In the genomic region with DNA sequence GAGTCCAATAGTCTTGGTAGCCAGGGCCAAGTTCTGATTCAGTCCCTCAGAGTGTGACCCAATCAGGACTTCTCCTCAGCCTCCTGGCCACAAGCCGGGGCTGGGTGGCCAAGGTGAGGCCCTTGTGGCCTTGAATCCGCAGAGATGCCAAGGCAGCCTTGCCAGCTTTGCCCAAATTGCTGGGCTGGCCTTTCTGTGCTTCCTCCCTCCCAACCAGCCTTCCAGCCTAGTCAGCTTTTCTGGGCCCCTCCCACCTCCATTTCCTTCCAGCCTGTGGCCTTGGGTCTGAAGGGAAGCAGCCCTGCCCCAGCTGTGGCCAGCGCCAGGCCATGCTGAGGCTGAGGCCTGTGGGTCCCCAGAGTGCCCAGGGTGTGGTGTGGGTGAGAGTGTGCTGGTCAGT, we compare ENCODE assay signal across 10 cellular contexts. TPM values are rescaled to one million over a fixed set of nuclear protein-coding genes. Genes with fewer than 3 reads are reported as not detected.
DNase-seq lines count a peak whose midpoint lies in the region; ATAC-seq and TF ChIP-seq lines count a peak whose summit lies in the region.
"Had no signal": no experiment of that assay in that cellular context is flagged by ENCODE, and none has a peak within 500 bp of the region (broad histone marks: within the 10 kb centered on the region; RNA-seq: fewer than 3 reads in every experiment).

No MANE protein-coding gene starts in this region.

- no peak overlapping the region for H3K4me3 Mint-ChIP-seq in T-helper 1 cell treated with Interleukin-12 subunit alpha and Interleukin-12 subunit beta and Interleukin-4 antibody, amounts not matched to agents 30 μg/mL and 1 μg/mL, for 36 hours
- H3K4me3 Mint-ChIP-seq in Calu3 (ENCODE audit: low read depth, unreplicated experiment), result no peak overlapping the region
- H3K4me3 Mint-ChIP-seq: activated T-cell treated with anti-CD3 and anti-CD28 coated beads, Interleukin-2, amount 50 U/mL, for 24 hours had no signal

- no peaks in the 10 kb centered on the region for H3K36me3 Mint-ChIP-seq in T-helper 1 cell treated with Interleukin-12 subunit alpha and Interleukin-12 subunit beta and Interleukin-4 antibody, amounts not matched to agents 30 μg/mL and 1 μg/mL, for 36 hours (ENCODE audit: low read depth)
- H3K36me3 Mint-ChIP-seq in Calu3 (ENCODE audit: insufficient read depth, unreplicated experiment), result no peaks in the 10 kb centered on the region

- H3K9me3 Mint-ChIP-seq in T-helper 1 cell treated with Interleukin-12 subunit alpha and Interleukin-12 subunit beta and Interleukin-4 antibody, amounts not matched to agents 30 μg/mL and 1 μg/mL, for 36 hours, result no peaks in the 10 kb centered on the region
- no peaks in the 10 kb centered on the region for H3K9me3 Mint-ChIP-seq in Calu3 (ENCODE audit: low read depth, unreplicated experiment)
- H3K9me3 Mint-ChIP-seq: activated T-cell treated with anti-CD3 and anti-CD28 coated beads, Interleukin-2, amount 50 U/mL, for 24 hours had no signal

- CTCF ChIA-PET in Calu3 (lab: Charles Lee), result interaction anchor here (1.1 kb wide), 1 partner anchor 73 kb away, joined by 4 read pairs; no protein-coding TSS in a partner anchor

- DNase-seq in GM03348 (ENCODE audit: low spot score), result peak; percentile 59
- DNase-seq in Right ventricle myocardium superior, result peak; percentile 90
- peak; percentile 75 for DNase-seq in pons (ENCODE audit: low spot score)
- DNase-seq in DMS53 (lab: John Stamatoyannopoulos, UW), result no peak
- no peak for DNase-seq in HuH-7.5 (ENCODE audit: low spot score)
- DNase-seq in Calu3, result no peak
- DNase-seq: activated T-cell treated with anti-CD3 and anti-CD28 coated beads, Interleukin-2, amount 50 U/mL, for 24 hours; NCI-H526 had no signal

- H3K4me1 Mint-ChIP-seq in T-helper 1 cell treated with Interleukin-12 subunit alpha and Interleukin-12 subunit beta and Interleukin-4 antibody, amounts not matched to agents 30 μg/mL and 1 μg/mL, for 36 hours (ENCODE audit: low read depth), result peaks cover 34% of the 10 kb centered on the region
- H3K4me1 Mint-ChIP-seq in Calu3 (ENCODE audit: low read depth, unreplicated experiment), result no peaks in the 10 kb centered on the region

- TF ChIP-seq CTCF in Calu3 (IDR thresholded peaks at IDR 0.05; ENCODE audit: unreplicated experiment), result no peak

- no peaks in the 10 kb centered on the region for H3K27me3 Mint-ChIP-seq in T-helper 1 cell treated with Interleukin-12 subunit alpha and Interleukin-12 subunit beta and Interleukin-4 antibody, amounts not matched to agents 30 μg/mL and 1 μg/mL, for 36 hours (ENCODE audit: low read depth)
- no peaks in the 10 kb centered on the region for H3K27me3 Mint-ChIP-seq in Calu3 (ENCODE audit: unreplicated experiment)
- H3K27me3 Mint-ChIP-seq: activated T-cell treated with anti-CD3 and anti-CD28 coated beads, Interleukin-2, amount 50 U/mL, for 24 hours had no signal

- H3K27ac Mint-ChIP-seq in T-helper 1 cell treated with Interleukin-12 subunit alpha and Interleukin-12 subunit beta and Interleukin-4 antibody, amounts not matched to agents 30 μg/mL and 1 μg/mL, for 36 hours, result peak overlapping the region; percentile 80
- H3K27ac Mint-ChIP-seq in Calu3 (ENCODE audit: unreplicated experiment), result no peak overlapping the region

- no TSS peak for BruUV-seq in Calu3 (replicated peaks; lab: Mats Ljungman, UMichigan)

- intact Hi-C loops in Right ventricle myocardium superior (cut with DNase I) (no loop called here), Calu3 (cut with micrococcal nuclease; ENCODE audit: unreplicated experiment) (no loop called here)

- ATAC-seq in Right ventricle myocardium superior (ENCODE audit: poor library complexity) (peak; percentile 76), HG03139 (IDR thresholded peaks at IDR 0.05; ENCODE audit: unreplicated experiment) (no peak)

RNA-seq across cellular contexts. Expression of a gene that starts 34.3 kb away (rescaled TPM):
- total RNA-seq in Right ventricle myocardium superior (1.4 TPM), Calu3 (2022) (0.37 and 0.42 TPM in 2 replicates)

RNA-seq across cellular contexts. Expression of a gene that starts 35.7 kb away (rescaled TPM):
- 9.1 TPM for total RNA-seq in Right ventricle myocardium superior
- 2.0 and 2.4 TPM in 2 replicates for total RNA-seq in Calu3 (2022)

RNA-seq across cellular contexts. Expression of a gene that starts 52.0 kb away (rescaled TPM):
- 0.35 TPM for total RNA-seq in Right ventricle myocardium superior
- 33.9 and 51.5 TPM in 2 replicates for total RNA-seq in Calu3 (2022)

Comparison
In these comparisons a context has a peak if more than half of its experiments do, and no peak if none do; other contexts are left out.
1. DNase-seq: peak in GM03348 (single experiment), Right ventricle myocardium superior (single experiment) and pons (single experiment); none in DMS53 (single experiment), HuH-7.5 (single experiment) and Calu3 (single experiment).
2. RNA of a gene that starts 52.0 kb away (total RNA-seq): 33.9 to 51.5 TPM in Calu3; 0.35 TPM in Right ventricle myocardium superior (single experiment); every median in the first group is over 10 times any median in the second.